Comparison of ENCODE assay signal across 8 cellular contexts in the genomic region with DNA sequence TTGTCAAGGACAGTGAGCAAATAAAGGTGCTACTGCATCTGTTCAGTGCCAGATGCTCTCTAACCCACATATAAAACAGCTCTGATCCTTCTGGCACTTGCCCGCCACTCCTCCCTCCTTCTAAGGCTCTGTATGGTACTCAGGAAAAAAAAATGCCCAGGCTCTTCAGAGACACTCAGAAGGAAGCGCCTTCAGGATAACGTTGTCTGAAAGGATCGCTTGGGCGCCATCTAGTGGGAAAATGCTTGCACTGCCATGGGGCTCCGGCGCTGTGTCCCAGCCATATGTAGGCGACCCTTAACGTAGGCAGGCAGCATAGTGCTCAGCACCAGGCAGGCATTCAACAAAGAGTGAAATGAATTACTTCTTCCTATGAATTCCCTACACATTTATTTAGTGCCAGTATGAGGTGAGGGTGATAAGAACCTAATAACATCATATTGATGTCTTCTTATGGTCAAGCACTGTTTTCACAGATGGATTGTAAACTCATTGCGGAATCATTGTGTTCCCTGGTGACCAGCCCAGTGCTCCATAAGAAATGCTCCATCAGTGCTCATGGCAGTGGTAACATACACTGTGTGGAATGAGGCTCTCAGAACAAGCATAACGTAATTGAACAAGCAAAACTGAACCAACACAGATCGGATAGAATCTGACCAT. TPM values are rescaled to one million over a fixed set of nuclear protein-coding genes. Genes with fewer than 3 reads are reported as not detected.
A peak's percentile ranks its signal among the peaks of the same experiment; 100 is the strongest.
DNase-seq lines count a peak whose midpoint lies in the region; ATAC-seq lines count a peak whose summit lies in the region.

No MANE protein-coding gene starts in this region.

- DNase-seq in CD1c-positive myeloid dendritic cell (ENCODE audit: extremely low spot score) (peak; percentile 81), NCI-H69 (lab: John Stamatoyannopoulos, UW) (peak; percentile 99), medulla oblongata (ENCODE audit: extremely low spot score) (peak; percentile 84)
- DNase-seq in activated CD4-positive, alpha-beta memory T cell treated with anti-CD3 and anti-CD28 coated beads for 36 hours, result peak; percentile 81
- DNase-seq in effector CD4-positive, alpha-beta T cell, result peak; percentile 59
- peak; percentile 56 for DNase-seq in stimulated activated CD8-positive, alpha-beta memory T cell treated with anti-CD3 and anti-CD28 coated beads, Interleukin-15, amount 100 ng/mL, for 24 hours (ENCODE audit: low read depth)

- H3K36me3 Mint-ChIP-seq in activated CD4-positive, alpha-beta memory T cell treated with anti-CD3 and anti-CD28 coated beads for 36 hours, result peaks cover 7% of the 10 kb centered on the region

- peak; percentile 85 for ATAC-seq in GM19328 (IDR thresholded peaks at IDR 0.05; ENCODE audit: unreplicated experiment)
- peak; percentile 95 for ATAC-seq in HG03469 (IDR thresholded peaks at IDR 0.05; ENCODE audit: unreplicated experiment)

- no peak overlapping the region for H3K27ac Mint-ChIP-seq in activated CD4-positive, alpha-beta memory T cell treated with anti-CD3 and anti-CD28 coated beads for 36 hours

- CTCF ChIA-PET in activated CD4-positive, alpha-beta memory T cell treated with anti-CD3 and anti-CD28 coated beads for 36 hours (lab: Charles Lee), result interaction anchor here (0.6 to 2.6 kb wide), 15 partner anchors 9 to 900 kb away, joined by 3 to 13 read pairs (median 4); no protein-coding TSS in a partner anchor

- intact Hi-C loops in activated CD4-positive, alpha-beta memory T cell treated with anti-CD3 and anti-CD28 coated beads for 36 hours (cut with micrococcal nuclease), result loop anchor here (1.0 to 10.0 kb wide), 4 partner anchors 487 to 901 kb away; no protein-coding TSS in a partner anchor

- POLR2A ChIA-PET in activated CD4-positive, alpha-beta memory T cell treated with anti-CD3 and anti-CD28 coated beads for 36 hours (lab: Charles Lee), result no interaction called here

- H3K27me3 Mint-ChIP-seq in activated CD4-positive, alpha-beta memory T cell treated with anti-CD3 and anti-CD28 coated beads for 36 hours, result peaks cover 40% of the 10 kb centered on the region

- peaks cover 14% of the 10 kb centered on the region for H3K9me3 Mint-ChIP-seq in activated CD4-positive, alpha-beta memory T cell treated with anti-CD3 and anti-CD28 coated beads for 36 hours

- no peaks in the 10 kb centered on the region for H3K4me1 Mint-ChIP-seq in activated CD4-positive, alpha-beta memory T cell treated with anti-CD3 and anti-CD28 coated beads for 36 hours (ENCODE audit: low read depth)

- no peak overlapping the region for H3K4me3 Mint-ChIP-seq in activated CD4-positive, alpha-beta memory T cell treated with anti-CD3 and anti-CD28 coated beads for 36 hours

RNA-seq across cellular contexts. Expression of gene PAMR1, which starts 39.6 kb away (rescaled TPM):
- total RNA-seq in activated CD4-positive, alpha-beta memory T cell treated with anti-CD3 and anti-CD28 coated beads for 36 hours, result not detected

Comparison
In these comparisons a context has a peak if more than half of its experiments do, and no peak if none do; other contexts are left out.
1. Peak in every context shown above with its lines: DNase-seq and ATAC-seq.